ENCODE assay signal across 8 cellular contexts in the genomic region with DNA sequence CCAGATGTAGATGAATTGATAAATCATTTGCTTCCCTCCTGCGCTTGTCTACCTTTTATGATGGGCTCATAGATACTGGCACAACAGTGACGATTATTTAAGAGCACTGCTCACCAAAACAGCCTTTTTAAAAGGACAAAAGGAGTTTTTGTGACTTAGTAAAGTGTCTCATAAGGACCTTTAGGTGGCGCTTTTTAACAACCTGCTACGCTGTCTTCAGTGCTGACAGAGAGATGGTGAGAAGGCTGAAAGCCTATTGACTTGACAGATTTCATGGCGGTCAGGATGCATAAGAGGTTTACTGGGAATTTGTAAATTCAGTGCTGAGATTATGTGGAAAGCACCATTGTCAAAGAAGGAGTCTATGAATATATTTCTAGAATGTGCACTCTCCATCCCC.
DNase-seq lines count a peak whose midpoint lies in the region; ATAC-seq and TF ChIP-seq lines count a peak whose summit lies in the region.

No MANE protein-coding gene starts in this region.

- no peak overlapping the region for H3K9ac ChIP-seq in NT2/D1 (ENCODE audit: insufficient read length, low read depth)

- H3K4me1 ChIP-seq in HAP-1 (no peaks in the 10 kb centered on the region), NT2/D1 (ENCODE audit: insufficient read depth, insufficient read length) (no peaks in the 10 kb centered on the region)

- peaks cover 3% of the 10 kb centered on the region; the same call in 1 of the 2 replicates for H3K27me3 ChIP-seq in HAP-1 (ENCODE audit: low read depth)
- H3K27me3 ChIP-seq in NT2/D1 (ENCODE audit: insufficient read depth, insufficient read length), result no peaks in the 10 kb centered on the region

- TF ChIP-seq CTCF in AG09309 (IDR thresholded peaks at IDR 0.05; ENCODE audit: control insufficient read depth, insufficient read depth, low read depth, low read length, missing control alignments) (peak; percentile 16), fibroblast of villous mesenchyme (IDR thresholded peaks at IDR 0.05; ENCODE audit: insufficient read depth, low read depth, low read length) (peak; percentile 52)

- DNase-seq in AG09309 (ENCODE audit: low read depth), result no peak
- DNase-seq in HAP-1 (ENCODE audit: low spot score in 2 of 2), result peak; percentile 20 to 73
- peak; percentile 77 for DNase-seq in NT2/D1 (ENCODE audit: low read depth, low spot score)
- DNase-seq in fibroblast of villous mesenchyme (ENCODE audit: low read depth), result peak; percentile 46
- no peak for DNase-seq in hepatic stellate cell (ENCODE audit: low spot score)

- no peak overlapping the region for H3K4me3 ChIP-seq in AG09309 (ENCODE audit: control insufficient read depth, low read depth, low read length)
- no peak overlapping the region for H3K4me3 ChIP-seq in HAP-1
- no peak overlapping the region for H3K4me3 ChIP-seq in NT2/D1 (ENCODE audit: insufficient read length, low read depth)
- H3K4me3 ChIP-seq in fibroblast of villous mesenchyme (ENCODE audit: low read depth, low read length), result no peak overlapping the region

- H3K9me3 ChIP-seq in HAP-1 (no peaks in the 10 kb centered on the region), NT2/D1 (ENCODE audit: insufficient read depth, low read length) (no peaks in the 10 kb centered on the region)

- in situ Hi-C loops in HAP-1 (cut with MboI; ENCODE audit: low sequenced_read_pairs), result no loop called here

- ATAC-seq in HG03342 (IDR thresholded peaks at IDR 0.05; ENCODE audit: unreplicated experiment), result no peak
- ATAC-seq in activated CD4-positive, CD25-positive, alpha-beta regulatory T cell treated with anti-CD3 and anti-CD28 coated beads, Interleukin-2, amount 50 U/mL, for 24 hours, result no peak
- no peak for ATAC-seq in HG03025 (IDR thresholded peaks at IDR 0.05; ENCODE audit: low FRiP score, unreplicated experiment)

- no peaks in the 10 kb centered on the region for H3K36me3 ChIP-seq in HAP-1 (replicated peaks)
- H3K36me3 ChIP-seq in NT2/D1 (ENCODE audit: insufficient read depth, insufficient read length, low read length), result no peaks in the 10 kb centered on the region

Comparison
In these comparisons a context has a peak if more than half of its experiments do, and no peak if none do; other contexts are left out.
1. DNase-seq: peak in HAP-1 (2 of 2), NT2/D1 (single experiment) and fibroblast of villous mesenchyme (single experiment); none in AG09309 (single experiment) and hepatic stellate cell (single experiment).